ENCODE assay signal across 8 cellular contexts in genomic region chr5:179678238-179679013, GRCh38. TPM values are rescaled to one million over a fixed set of nuclear protein-coding genes. Genes with fewer than 3 reads are reported as not detected.
DNase-seq lines count a peak whose midpoint lies in the region; ATAC-seq, FAIRE-seq and TF ChIP-seq lines count a peak whose summit lies in the region.

No MANE protein-coding gene starts in this region.

- H3K36me3 ChIP-seq in KMS-11 (ENCODE audit: insufficient read depth) = no peaks in the 10 kb centered on the region

- H4K20me1 ChIP-seq in KMS-11 (ENCODE audit: insufficient read depth) = no peaks in the 10 kb centered on the region

- H3K4me3 Mint-ChIP-seq in activated T-helper 1 cell treated with anti-CD3 and anti-CD28 coated beads, Interleukin-12 subunit alpha, Interleukin-12 subunit beta, Interleukin-2, Interleukin-4 antibody, amounts not matched to agents 30 ng/mL and 10 ng/mL and 1 ng/mL, durations not matched to agents 14 hours and 24 hours and 36 hours = peak overlapping the region; percentile 99
- H3K4me3 Mint-ChIP-seq in naive B cell = peak overlapping the region; percentile 94 to 99 (median 96)

- peak overlapping the region; percentile 78 for H2AFZ ChIP-seq in KMS-11 (ENCODE audit: low read depth)

- H3K9me3 Mint-ChIP-seq in activated T-helper 1 cell treated with anti-CD3 and anti-CD28 coated beads, Interleukin-12 subunit alpha, Interleukin-12 subunit beta, Interleukin-2, Interleukin-4 antibody, amounts not matched to agents 30 ng/mL and 10 ng/mL and 1 ng/mL, durations not matched to agents 14 hours and 24 hours and 36 hours = peaks cover 4% of the 10 kb centered on the region
- H3K9me3 Mint-ChIP-seq in naive B cell = peaks cover 0 to 3% (median 0%) of the 10 kb centered on the region in 7 donors

- ATAC-seq in GM21825 (IDR thresholded peaks at IDR 0.05; ENCODE audit: unreplicated experiment) = peak; percentile 84
- peak; percentile 91 to 93 for ATAC-seq in naive B cell (ENCODE audit: low read depth in 2 of 2)

- H3K4me2 ChIP-seq in KMS-11 = peak overlapping the region; percentile 48

- H3K27me3 ChIP-seq in KMS-11 (ENCODE audit: insufficient read depth, low read depth) = no peaks in the 10 kb centered on the region

- no peaks in the 10 kb centered on the region for H3K4me1 ChIP-seq in KMS-11 (ENCODE audit: low read depth, poor library complexity, severe bottlenecking)

- H3K79me2 ChIP-seq in KMS-11 (ENCODE audit: insufficient read depth, low read depth) = no peaks in the 10 kb centered on the region; the same call in 1 of the 2 replicates

- TF ChIP-seq CTCF in KMS-11 (conservative IDR thresholded peaks at IDR 0.05; ENCODE audit: low read depth, low read length) = no peak

- no peak for FAIRE-seq in RCC 7860 (lab: Jason Lieb, UNC)

- peaks cover 14% of the 10 kb centered on the region for H3K36me3 Mint-ChIP-seq in activated T-helper 1 cell treated with anti-CD3 and anti-CD28 coated beads, Interleukin-12 subunit alpha, Interleukin-12 subunit beta, Interleukin-2, Interleukin-4 antibody, amounts not matched to agents 30 ng/mL and 10 ng/mL and 1 ng/mL, durations not matched to agents 14 hours and 24 hours and 36 hours (ENCODE audit: low read depth)
- no peaks in the 10 kb centered on the region for H3K36me3 Mint-ChIP-seq in naive B cell

- no peaks in the 10 kb centered on the region for H3K27me3 Mint-ChIP-seq in activated T-helper 1 cell treated with anti-CD3 and anti-CD28 coated beads, Interleukin-12 subunit alpha, Interleukin-12 subunit beta, Interleukin-2, Interleukin-4 antibody, amounts not matched to agents 30 ng/mL and 10 ng/mL and 1 ng/mL, durations not matched to agents 14 hours and 24 hours and 36 hours (ENCODE audit: insufficient read depth)
- no peaks in the 10 kb centered on the region for H3K27me3 Mint-ChIP-seq in naive B cell

- H3K9ac ChIP-seq in KMS-11 = peak overlapping the region; percentile 81

- H3K27ac Mint-ChIP-seq in activated T-helper 1 cell treated with anti-CD3 and anti-CD28 coated beads, Interleukin-12 subunit alpha, Interleukin-12 subunit beta, Interleukin-2, Interleukin-4 antibody, amounts not matched to agents 30 ng/mL and 10 ng/mL and 1 ng/mL, durations not matched to agents 14 hours and 24 hours and 36 hours = peak overlapping the region; percentile 98
- H3K27ac Mint-ChIP-seq in naive B cell = peak overlapping the region; percentile 92 to 98 (median 97)

- H3K27ac ChIP-seq in KMS-11 = peak overlapping the region; percentile 57

- H3K4me1 Mint-ChIP-seq in activated T-helper 1 cell treated with anti-CD3 and anti-CD28 coated beads, Interleukin-12 subunit alpha, Interleukin-12 subunit beta, Interleukin-2, Interleukin-4 antibody, amounts not matched to agents 30 ng/mL and 10 ng/mL and 1 ng/mL, durations not matched to agents 14 hours and 24 hours and 36 hours (ENCODE audit: low read depth) = peaks cover 21% of the 10 kb centered on the region
- H3K4me1 Mint-ChIP-seq in naive B cell = peaks cover 28 to 37% (median 34%) of the 10 kb centered on the region in 3 donors

- DNase-seq in DMS79 treated with DMSO at 0.1 percent for 48 hours (lab: John Stamatoyannopoulos, UW) (peak; percentile 90), RCC 7860 (ENCODE audit: low spot score) (peak; percentile 87), fibroblast of gingiva (ENCODE audit: low read depth) (peak; percentile 91), naive B cell (peak; percentile 93)
- DNase-seq in activated T-helper 1 cell treated with anti-CD3 and anti-CD28 coated beads, Interleukin-12 subunit alpha, Interleukin-12 subunit beta, Interleukin-2, Interleukin-4 antibody, amounts not matched to agents 30 ng/mL and 10 ng/mL and 1 ng/mL, durations not matched to agents 14 hours and 24 hours and 36 hours (ENCODE audit: low spot score) = peak; percentile 93
- DNase-seq in stimulated activated CD8-positive, alpha-beta memory T cell treated with anti-CD3 and anti-CD28 coated beads, Interleukin-7, amount 100 ng/mL, for 48 hours (ENCODE audit: extremely low read depth in 1 of 2, low read depth in 1 of 2) = peak; percentile 92

- intact Hi-C loops in activated T-helper 1 cell treated with anti-CD3 and anti-CD28 coated beads, Interleukin-12 subunit alpha, Interleukin-12 subunit beta, Interleukin-2, Interleukin-4 antibody, amounts not matched to agents 30 ng/mL and 10 ng/mL and 1 ng/mL, durations not matched to agents 14 hours and 24 hours and 36 hours (cut with micrococcal nuclease) = loop anchor here (1.0 to 5.0 kb wide), 7 partner anchors 20 to 394 kb away; partner anchors contain the start of genes CANX, HNRNPH1, MAML1 and MRNIP

- no peak overlapping the region for H3K4me3 ChIP-seq in KMS-11 (IDR thresholded peaks at IDR 0.05; ENCODE audit: insufficient read depth, low read depth, low read length)

RNA-seq across cellular contexts. Expression of gene CBY3, which starts 2.4 kb away (rescaled TPM):
- 0.66 and 1.0 TPM in 2 replicates for total RNA-seq in activated T-helper 1 cell treated with anti-CD3 and anti-CD28 coated beads, Interleukin-12 subunit alpha, Interleukin-12 subunit beta, Interleukin-2, Interleukin-4 antibody, amounts not matched to agents 30 ng/mL and 10 ng/mL and 1 ng/mL, durations not matched to agents 14 hours and 24 hours and 36 hours
- under 1 TPM in 1 of 6 donors, not detected in 5; 0.39 TPM for polyA plus RNA-seq in naive B cell (ENCODE audit: low read depth in 6 of 6)

RNA-seq across cellular contexts. Expression of gene CANX, which starts 20.3 kb away (rescaled TPM):
- total RNA-seq in activated T-helper 1 cell treated with anti-CD3 and anti-CD28 coated beads, Interleukin-12 subunit alpha, Interleukin-12 subunit beta, Interleukin-2, Interleukin-4 antibody, amounts not matched to agents 30 ng/mL and 10 ng/mL and 1 ng/mL, durations not matched to agents 14 hours and 24 hours and 36 hours = 451 and 465 TPM in 2 replicates
- polyA plus RNA-seq in naive B cell (ENCODE audit: low read depth in 6 of 6) = 100 to 1,000 TPM; 170 to 216 (median 197) TPM

RNA-seq across cellular contexts. Expression of gene MAML1, which starts 54.2 kb away (rescaled TPM):
- total RNA-seq in activated T-helper 1 cell treated with anti-CD3 and anti-CD28 coated beads, Interleukin-12 subunit alpha, Interleukin-12 subunit beta, Interleukin-2, Interleukin-4 antibody, amounts not matched to agents 30 ng/mL and 10 ng/mL and 1 ng/mL, durations not matched to agents 14 hours and 24 hours and 36 hours = 36.0 and 37.6 TPM in 2 replicates
- polyA plus RNA-seq in naive B cell (ENCODE audit: low read depth in 6 of 6) = 1 to 10 TPM; 2.0 to 9.5 (median 3.4) TPM

RNA-seq across cellular contexts. Expression of gene HNRNPH1, which starts 55.0 kb away (rescaled TPM):
- 987 and 1,028 TPM in 2 replicates for total RNA-seq in activated T-helper 1 cell treated with anti-CD3 and anti-CD28 coated beads, Interleukin-12 subunit alpha, Interleukin-12 subunit beta, Interleukin-2, Interleukin-4 antibody, amounts not matched to agents 30 ng/mL and 10 ng/mL and 1 ng/mL, durations not matched to agents 14 hours and 24 hours and 36 hours
- 100 to 1,000 TPM in 4 of 6 donors, 10 to 100 TPM in 2; 21.4 to 139 (median 111) TPM for polyA plus RNA-seq in naive B cell (ENCODE audit: low read depth in 6 of 6)
